30 cellular contexts compared by ENCODE assay signal in genomic region chr15:83100072-83100646, GRCh38. TPM values are rescaled to one million over a fixed set of nuclear protein-coding genes. Genes with fewer than 3 reads are reported as not detected.
DNase-seq lines count a peak whose midpoint lies in the region; ATAC-seq, FAIRE-seq and TF ChIP-seq lines count a peak whose summit lies in the region.
"Had no signal": no experiment of that assay in that cellular context is flagged by ENCODE, and none has a peak within 500 bp of the region (broad histone marks: within the 10 kb centered on the region; RNA-seq: fewer than 3 reads in every experiment).

No MANE protein-coding gene starts in this region.

- no peak overlapping the region for H3K27ac Mint-ChIP-seq in T-helper 17 cell
- H3K27ac Mint-ChIP-seq in mesothelial cell of epicardium: no peak overlapping the region
- H3K27ac Mint-ChIP-seq: activated CD8-positive, alpha-beta T cell treated with anti-CD3 and anti-CD28 coated beads for 36 hours; activated naive CD8-positive, alpha-beta T cell treated with anti-CD3 and anti-CD28 coated beads, Interleukin-2, amount 50 U/mL, for 24 hours; CD8-positive, alpha-beta memory T cell; naive thymus-derived CD8-positive, alpha-beta T cell; stimulated activated naive CD8-positive, alpha-beta T cell treated with anti-CD3 and anti-CD28 coated beads, Interleukin-15, amount 100 ng/mL, for 72 hours had no signal

- BruUV-seq in K562 (replicated peaks; lab: Mats Ljungman, UMichigan): no TSS peak

- no peaks in the 10 kb centered on the region for H3K36me3 Mint-ChIP-seq in T-helper 17 cell (ENCODE audit: low read depth)
- no peaks in the 10 kb centered on the region for H3K36me3 Mint-ChIP-seq in mesothelial cell of epicardium
- H3K36me3 Mint-ChIP-seq: naive thymus-derived CD8-positive, alpha-beta T cell had no signal

- ATAC-seq in K562: no peak
- ATAC-seq in left lung: peak; percentile 54
- ATAC-seq in T-helper 17 cell: no peak
- ATAC-seq in HG03196 (IDR thresholded peaks at IDR 0.05; ENCODE audit: unreplicated experiment): no peak
- ATAC-seq: activated CD8-positive, alpha-beta T cell treated with anti-CD3 and anti-CD28 coated beads for 36 hours; activated naive CD8-positive, alpha-beta T cell treated with anti-CD3 and anti-CD28 coated beads, Interleukin-2, amount 50 U/mL, for 24 hours; naive thymus-derived CD8-positive, alpha-beta T cell; stimulated activated naive CD8-positive, alpha-beta T cell treated with anti-CD3 and anti-CD28 coated beads, Interleukin-15, amount 100 ng/mL, for 72 hours had no signal

- POLR2A ChIA-PET in K562 (lab: Yijun Ruan, JAX): interaction anchor here (1.2 kb wide), 1 partner anchor 27 kb away, joined by 5 read pairs; no protein-coding TSS in a partner anchor

- DNase-seq in SIG-M5 treated with dmso at 0.1 percent for 504 hours (lab: John Stamatoyannopoulos, UW; ENCODE audit: unreplicated experiment) (peak; percentile 4), SIG-M5 (lab: John Stamatoyannopoulos, UW) (no peak), K562 (ENCODE audit: extremely low read depth in 1 of 4, low spot score in 3 of 4) (no peak), left lung (no peak), T-helper 17 cell (no peak), mesothelial cell of epicardium (ENCODE audit: low spot score in 2 of 2, unreplicated experiment in 2 of 2) (no peak)
- DNase-seq in stimulated activated CD4-positive, alpha-beta T cell treated with anti-CD3 and anti-CD28 coated beads, Interleukin-2, amount 100 ng/mL, for 24 hours: no peak
- DNase-seq: activated CD4-positive, CD25-positive, alpha-beta regulatory T cell treated with anti-CD3 and anti-CD28 coated beads, Interleukin-2, amount 50 U/mL, for 72 hours; activated CD8-positive, alpha-beta T cell treated with anti-CD3 and anti-CD28 coated beads for 36 hours; activated gamma-delta T cell; activated naive CD8-positive, alpha-beta T cell treated with anti-CD3 and anti-CD28 coated beads, Interleukin-2, amount 50 U/mL, for 24 hours; CD8-positive, alpha-beta memory T cell; naive thymus-derived CD8-positive, alpha-beta T cell; NCI-H2029 treated with DMSO at 0.1 percent for 48 hours; NCI-H226; NCI-H774; PC-9; sigmoid colon; stimulated activated CD4-positive, alpha-beta T cell treated with anti-CD3 and anti-CD28 coated beads, Interleukin-15, amount 100 ng/mL, for 24 hours; stimulated activated naive CD8-positive, alpha-beta T cell treated with anti-CD3 and anti-CD28 coated beads, Interleukin-15, amount 100 ng/mL, for 72 hours; T-helper 1 cell; thyroid gland had no signal

- no peaks in the 10 kb centered on the region for H3K79me2 ChIP-seq in K562 (ENCODE audit: control insufficient read depth, insufficient read depth, low read length)

- WGBS in K562 (ENCODE audit: insufficient coverage, low coverage, missing lambda C conversion rate): 49% methylated on average over 2 of the region's 2 CpGs

- CTCF ChIA-PET in K562 (lab: Yijun Ruan, JAX; ENCODE audit: low intra/inter-chr PET ratio): no interaction called here

- intact Hi-C loops in K562 (cut with micrococcal nuclease) (no loop called here), left lung (cut with DNase I) (no loop called here)

- H3K4me1 Mint-ChIP-seq in T-helper 17 cell: no peaks in the 10 kb centered on the region
- no peaks in the 10 kb centered on the region for H3K4me1 Mint-ChIP-seq in mesothelial cell of epicardium
- H3K4me1 Mint-ChIP-seq: activated naive CD8-positive, alpha-beta T cell treated with anti-CD3 and anti-CD28 coated beads, Interleukin-2, amount 50 U/mL, for 24 hours; CD8-positive, alpha-beta memory T cell; stimulated activated naive CD8-positive, alpha-beta T cell treated with anti-CD3 and anti-CD28 coated beads, Interleukin-15, amount 100 ng/mL, for 72 hours had no signal

- no peaks in the 10 kb centered on the region for H4K20me1 ChIP-seq in K562 (replicated peaks; ENCODE audit: control insufficient read depth, insufficient read depth, low read length)

- H3K4me2 ChIP-seq in K562 (ENCODE audit: insufficient read depth, low read length): no peak overlapping the region
- H3K4me2 ChIP-seq: PC-9 had no signal

- H3K27me3 Mint-ChIP-seq in T-helper 17 cell (peaks cover 45% of the 10 kb centered on the region), mesothelial cell of epicardium (ENCODE audit: low read depth) (peaks cover 85% of the 10 kb centered on the region)

- no peak for TF ChIP-seq EP300 in K562 (IDR thresholded peaks at IDR 0.05; ENCODE audit: low read length)

- no peaks in the 10 kb centered on the region for H3K27me3 ChIP-seq in K562 (ENCODE audit: control insufficient read depth in 2 of 2, insufficient read depth in 2 of 2, low read length in 2 of 2)
- H3K27me3 ChIP-seq in left lung: no peaks in the 10 kb centered on the region
- H3K27me3 ChIP-seq: thyroid gland had no signal

- FAIRE-seq in K562 (lab: Jason Lieb, UNC): no peak
- FAIRE-seq: H54 had no signal

- H3K4me3 ChIP-seq in K562: no peak overlapping the region
- no peak overlapping the region for H3K4me3 ChIP-seq in left lung
- H3K4me3 ChIP-seq: heart right ventricle, PC-9, sigmoid colon, SJSA1, thyroid gland had no signal

- H3K9me1 ChIP-seq in K562 (ENCODE audit: control insufficient read depth, insufficient read depth, low read length): no peaks in the 10 kb centered on the region

- H3K36me3 ChIP-seq in K562 (ENCODE audit: control insufficient read depth, insufficient read depth, low read length) (no peaks in the 10 kb centered on the region), left lung (no peaks in the 10 kb centered on the region)
- H3K36me3 ChIP-seq: heart right ventricle, sigmoid colon, SJSA1, thyroid gland had no signal

- peaks cover 8% of the 10 kb centered on the region for H3K9me3 Mint-ChIP-seq in mesothelial cell of epicardium

- H3K4me3 Mint-ChIP-seq in T-helper 17 cell (no peak overlapping the region), mesothelial cell of epicardium (no peak overlapping the region)
- H3K4me3 Mint-ChIP-seq: activated CD8-positive, alpha-beta T cell treated with anti-CD3 and anti-CD28 coated beads for 36 hours; activated naive CD8-positive, alpha-beta T cell treated with anti-CD3 and anti-CD28 coated beads, Interleukin-2, amount 50 U/mL, for 24 hours; CD8-positive, alpha-beta memory T cell; naive thymus-derived CD8-positive, alpha-beta T cell; stimulated activated naive CD8-positive, alpha-beta T cell treated with anti-CD3 and anti-CD28 coated beads, Interleukin-15, amount 100 ng/mL, for 72 hours had no signal

- H3K27ac ChIP-seq in K562 (ENCODE audit: extremely low read depth, low read depth, low read length) (no peak overlapping the region), left lung (no peak overlapping the region)
- H3K27ac ChIP-seq: 22Rv1, epithelial cell of prostate, heart right ventricle, HL-60, PC-9, sigmoid colon, SJSA1, thyroid gland had no signal

- H2AFZ ChIP-seq in K562 (ENCODE audit: low read depth, low read length): peak overlapping the region; percentile 59
- H2AFZ ChIP-seq: PC-9 had no signal

- no peaks in the 10 kb centered on the region for H3K9me3 ChIP-seq in K562 (replicated peaks; ENCODE audit: control insufficient read depth, insufficient read depth, low read depth, low read length)
- H3K9me3 ChIP-seq in left lung: no peaks in the 10 kb centered on the region
- peaks cover 2% of the 10 kb centered on the region for H3K9me3 ChIP-seq in T-helper 17 cell (ENCODE audit: control insufficient read depth, low read length, poor library complexity, severe bottlenecking)
- H3K9me3 ChIP-seq: thyroid gland had no signal

- TF ChIP-seq CTCF in K562 (IDR thresholded peaks at IDR 0.05 in 2 of 3, conservative IDR thresholded peaks at IDR 0.05 in 1 of 3; ENCODE audit: insufficient read depth in 2 of 3, low read depth in 1 of 3, low read length in 3 of 3): no peak
- no peak for TF ChIP-seq CTCF in left lung (IDR thresholded peaks at IDR 0.05)
- TF ChIP-seq CTCF in mesothelial cell of epicardium (IDR thresholded peaks at IDR 0.05; ENCODE audit: unreplicated experiment): no peak

- TF ChIP-seq POLR2A in K562 (conservative IDR thresholded peaks at IDR 0.05): no peak

- TF ChIP-seq RAD21 in K562 (CRISPR knock-in tag; conservative IDR thresholded peaks at IDR 0.05 in 1 of 2, IDR thresholded peaks at IDR 0.05 in 1 of 2): no peak

- H3K4me1 ChIP-seq in K562 (replicated peaks in 1 of 2; ENCODE audit: control insufficient read depth in 2 of 2, insufficient read depth in 2 of 2, low read length in 2 of 2): peaks cover 3 to 15% of the 10 kb centered on the region in 2 experiments
- peaks cover 0 to 11% of the 10 kb centered on the region in 2 donors for H3K4me1 ChIP-seq in left lung
- H3K4me1 ChIP-seq: sigmoid colon, SJSA1 had no signal

- in situ Hi-C loops in K562 (cut with MboI): no loop called here

- H3K9ac ChIP-seq in K562 (ENCODE audit: insufficient read depth in 1 of 2, low read depth in 2 of 2, low read length in 2 of 2): no peak overlapping the region

RNA-seq across cellular contexts. Expression of gene TM6SF1, which starts 7.3 kb away (rescaled TPM):
- 3.2 and 5.4 TPM in 2 replicates for total RNA-seq in K562 (2011; cell fraction: chromatin; rRNA removed; ENCODE audit: low replicate concordance)
- 2.3 and 3.0 TPM in 2 replicates for total RNA-seq in K562 (2011; cell fraction: nucleolus; rRNA removed)
- total RNA-seq in K562 (2011; cell fraction: nucleoplasm; rRNA removed): 1.7 and 2.9 TPM in 2 replicates
- total RNA-seq in K562 (2014; rRNA removed) (1.8 and 3.3 TPM in 2 replicates), K562 (2014; rRNA removed; fragmentation: Illumina TruSeq; extraction: Trizol) (4.4 and 4.6 TPM in 2 replicates), K562 (2015; rRNA removed; fragmentation: Illumina TruSeq; extraction: Trizol) (1.1 and 1.3 TPM in 2 replicates), K562 (2021) (2.7 and 4.1 TPM in 2 replicates), left lung (10 to 100 TPM; 13.0 to 22.9 TPM), T-helper 17 cell (1 to 10 TPM in 1 of 2 donors, under 1 TPM in 1; 0.85 to 4.3 TPM), mesothelial cell of epicardium (not detected in 3 replicates)
- polyA plus RNA-seq in K562 (2011; rRNA removed) (1.0 and 6.1 TPM in 2 replicates), K562 (2014; fragmentation: Illumina TruSeq; extraction: Trizol) (3.5 and 4.4 TPM in 2 replicates), K562 (2014; fragmentation: Nextera tagmentation; extraction: Ambion mirVana) (1 to 10 TPM; 5.2 to 5.6 TPM), K562 (2014; rRNA removed) (2.9 and 4.5 TPM in 2 replicates)
- polyA plus RNA-seq in K562 (2011; cell fraction: cytosol; rRNA removed): 0.34 and 2.9 TPM in 2 replicates
- polyA plus RNA-seq in K562 (2011; cell fraction: nucleus; rRNA removed): 1.5 and 9.2 TPM in 2 replicates
- polyA plus RNA-seq in K562 (2012): 2.7 and 34.9 TPM in 2 replicates
- 0.35 and 2.2 TPM in 2 replicates for polyA minus RNA-seq in K562 (2011; rRNA and poly(A)+ RNA removed)
- 1.0 TPM in 1 of 2 replicates, not detected in the other for polyA minus RNA-seq in K562 (2011; cell fraction: cytosol; rRNA and poly(A)+ RNA removed)
- 0.54 and 4.1 TPM in 2 replicates for polyA minus RNA-seq in K562 (2011; cell fraction: nucleus; rRNA and poly(A)+ RNA removed)
- total RNA-seq: G401, PC-9 had no signal

RNA-seq across cellular contexts. Expression of gene BTBD1, which starts 33.1 kb away (rescaled TPM):
- 36.3 and 67.9 TPM in 2 replicates for total RNA-seq in K562 (2011; cell fraction: chromatin; rRNA removed; ENCODE audit: low replicate concordance)
- total RNA-seq in K562 (2011; cell fraction: nucleolus; rRNA removed): 28.7 and 30.3 TPM in 2 replicates
- total RNA-seq in K562 (2011; cell fraction: nucleoplasm; rRNA removed): 50.4 and 78.1 TPM in 2 replicates
- 89.1 and 90.4 TPM in 2 replicates for total RNA-seq in K562 (2014; rRNA removed)
- total RNA-seq in K562 (2014; rRNA removed; fragmentation: Illumina TruSeq; extraction: Trizol): 97.6 and 107 TPM in 2 replicates
- total RNA-seq in K562 (2015; rRNA removed; fragmentation: Illumina TruSeq; extraction: Trizol): 87.4 and 93.4 TPM in 2 replicates
- 75.8 and 77.3 TPM in 2 replicates for total RNA-seq in K562 (2021)
- 91.7 and 106 TPM in 2 replicates for polyA plus RNA-seq in K562 (2011; rRNA removed)
- polyA plus RNA-seq in K562 (2011; cell fraction: cytosol; rRNA removed): 42.8 and 47.8 TPM in 2 replicates
- 32.2 and 50.2 TPM in 2 replicates for polyA plus RNA-seq in K562 (2011; cell fraction: nucleus; rRNA removed)
- 58.8 and 59.6 TPM in 2 replicates for polyA plus RNA-seq in K562 (2012)
- 89.5 and 94.1 TPM in 2 replicates for polyA plus RNA-seq in K562 (2014; fragmentation: Illumina TruSeq; extraction: Trizol)
- polyA plus RNA-seq in K562 (2014; fragmentation: Nextera tagmentation; extraction: Ambion mirVana): 10 to 100 TPM; 19.4 to 27.2 TPM
- 73.6 and 74.9 TPM in 2 replicates for polyA plus RNA-seq in K562 (2014; rRNA removed)
- 134 and 142 TPM in 2 replicates for polyA minus RNA-seq in K562 (2011; rRNA and poly(A)+ RNA removed)
- polyA minus RNA-seq in K562 (2011; cell fraction: cytosol; rRNA and poly(A)+ RNA removed): 66.7 and 84.5 TPM in 2 replicates
- 32.2 and 51.5 TPM in 2 replicates for polyA minus RNA-seq in K562 (2011; cell fraction: nucleus; rRNA and poly(A)+ RNA removed)
- 10 to 100 TPM; 41.4 to 46.4 TPM for total RNA-seq in left lung
- total RNA-seq in T-helper 17 cell: 10 to 100 TPM; 37.6 to 45.3 TPM
- total RNA-seq in mesothelial cell of epicardium: 33.4 to 37.4 TPM (median 35.0 TPM) in 3 replicates
